8 cellular contexts compared by ENCODE assay signal in the genomic region with DNA sequence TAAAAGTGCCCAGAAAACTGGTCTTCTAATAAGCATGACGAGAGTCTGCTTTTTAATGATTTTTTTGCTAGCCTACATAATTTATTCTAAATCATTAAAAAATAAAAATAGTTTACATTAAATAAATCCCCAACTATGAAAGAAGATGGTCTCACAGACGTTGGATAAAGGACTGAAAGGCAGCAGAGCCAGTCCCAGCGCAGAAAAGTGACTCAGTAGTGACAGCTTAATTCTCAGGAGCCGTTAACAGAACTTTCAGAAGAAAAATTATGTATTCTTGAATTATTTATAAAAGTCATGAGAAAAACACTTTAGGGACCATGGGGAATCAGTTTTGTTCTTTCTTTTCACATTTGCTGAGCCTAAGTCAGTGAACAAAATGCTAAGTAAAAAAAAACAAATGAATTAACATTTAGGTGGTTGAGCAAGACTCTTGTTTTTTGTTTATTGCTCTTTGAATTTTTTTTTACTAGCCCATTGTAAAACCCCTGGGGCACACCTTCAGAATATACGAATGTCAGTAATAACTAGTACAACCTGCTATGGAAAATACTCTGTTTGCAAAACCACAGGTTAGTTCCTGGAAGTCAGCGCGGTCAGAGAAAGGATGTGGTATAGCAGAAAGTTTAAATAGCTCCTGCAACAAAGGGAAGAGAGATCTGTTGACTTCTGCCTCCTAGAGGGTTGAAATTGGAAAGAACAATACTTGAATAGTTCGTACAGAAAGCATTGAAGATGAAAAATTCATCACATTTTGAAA. TPM values are rescaled to one million over a fixed set of nuclear protein-coding genes. Genes with fewer than 3 reads are reported as not detected.
A peak's percentile ranks its signal among the peaks of the same experiment; 100 is the strongest.
DNase-seq lines count a peak whose midpoint lies in the region; ATAC-seq and FAIRE-seq lines count a peak whose summit lies in the region.

No MANE protein-coding gene starts in this region.

- DNase-seq in T follicular helper cell (ENCODE audit: low read depth) = peak; percentile 31
- DNase-seq in NCI-H187 treated with DMSO at 0.1 percent for 48 hours (lab: John Stamatoyannopoulos, UW) = no peak
- no peak for DNase-seq in medulla oblongata (ENCODE audit: extremely low spot score)
- no peak for DNase-seq in DMS153 (lab: John Stamatoyannopoulos, UW)
- DNase-seq in SK-N-DZ (ENCODE audit: low spot score) = no peak

- ATAC-seq in GM18508 (IDR thresholded peaks at IDR 0.05; ENCODE audit: insufficient read depth, unreplicated experiment) (peak; percentile 76), HG02884 (IDR thresholded peaks at IDR 0.05; ENCODE audit: unreplicated experiment) (peak; percentile 94)

- peak; percentile 93 for FAIRE-seq in colon (lab: Jason Lieb, UNC)

RNA-seq across cellular contexts. Expression of gene CCDC160, which starts 50.4 kb away (rescaled TPM):
- not detected in 2 replicates for polyA plus RNA-seq in SK-N-DZ (2014; cell fraction: cytosol; rRNA removed)
- polyA plus RNA-seq in SK-N-DZ (2014; cell fraction: nucleus; rRNA removed) = not detected in 2 replicates
